In the genomic region with DNA sequence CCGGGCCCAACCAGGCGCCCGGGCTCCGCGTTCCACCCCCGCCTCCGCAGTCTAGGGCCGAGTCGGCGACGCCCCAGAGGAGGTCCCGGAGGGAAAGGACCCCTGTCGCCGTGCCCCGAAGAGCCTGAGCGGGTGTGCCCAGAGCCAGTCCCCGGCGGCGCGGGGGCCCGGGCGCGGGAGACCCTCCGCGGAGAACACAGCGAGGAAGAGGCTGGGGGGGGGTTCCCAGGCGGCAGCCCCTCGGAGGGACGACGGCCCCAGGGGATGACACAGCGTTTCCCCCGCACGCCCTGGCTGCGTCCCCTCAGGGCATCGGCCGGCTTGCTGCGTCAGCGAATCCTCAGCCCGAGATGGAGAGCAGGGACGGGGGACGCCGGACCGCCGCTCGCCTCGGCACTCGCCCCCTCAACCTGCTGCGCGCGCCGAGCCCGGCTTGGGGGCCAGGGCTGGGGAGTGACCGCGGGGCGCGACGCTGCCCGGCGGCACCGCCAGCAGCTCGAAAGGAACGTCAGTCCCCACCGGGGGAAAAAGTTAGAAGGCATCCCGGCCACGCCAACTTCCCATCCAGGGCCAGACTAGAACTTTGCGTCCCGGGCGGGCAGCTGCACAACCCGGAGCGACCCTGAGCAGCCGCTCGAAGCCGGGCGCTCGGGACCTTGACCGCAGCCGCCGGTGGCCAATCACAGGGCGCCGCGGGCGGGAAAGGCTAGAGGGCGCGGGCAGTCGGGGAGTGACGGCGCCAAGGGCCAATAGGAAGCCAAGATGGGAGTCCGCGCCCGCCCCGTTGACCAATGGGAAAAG, we compare ENCODE assay signal across 1 cellular context.
TF ChIP-seq lines count a peak whose summit lies in the region.

No MANE protein-coding gene starts in this region.

TF ChIP-seq in HepG2, 621 proteins besides CTCF, POLR2A, EP300 and RAD21 (continued from another document and continues in another):
- TF ChIP-seq, protein P1, sequence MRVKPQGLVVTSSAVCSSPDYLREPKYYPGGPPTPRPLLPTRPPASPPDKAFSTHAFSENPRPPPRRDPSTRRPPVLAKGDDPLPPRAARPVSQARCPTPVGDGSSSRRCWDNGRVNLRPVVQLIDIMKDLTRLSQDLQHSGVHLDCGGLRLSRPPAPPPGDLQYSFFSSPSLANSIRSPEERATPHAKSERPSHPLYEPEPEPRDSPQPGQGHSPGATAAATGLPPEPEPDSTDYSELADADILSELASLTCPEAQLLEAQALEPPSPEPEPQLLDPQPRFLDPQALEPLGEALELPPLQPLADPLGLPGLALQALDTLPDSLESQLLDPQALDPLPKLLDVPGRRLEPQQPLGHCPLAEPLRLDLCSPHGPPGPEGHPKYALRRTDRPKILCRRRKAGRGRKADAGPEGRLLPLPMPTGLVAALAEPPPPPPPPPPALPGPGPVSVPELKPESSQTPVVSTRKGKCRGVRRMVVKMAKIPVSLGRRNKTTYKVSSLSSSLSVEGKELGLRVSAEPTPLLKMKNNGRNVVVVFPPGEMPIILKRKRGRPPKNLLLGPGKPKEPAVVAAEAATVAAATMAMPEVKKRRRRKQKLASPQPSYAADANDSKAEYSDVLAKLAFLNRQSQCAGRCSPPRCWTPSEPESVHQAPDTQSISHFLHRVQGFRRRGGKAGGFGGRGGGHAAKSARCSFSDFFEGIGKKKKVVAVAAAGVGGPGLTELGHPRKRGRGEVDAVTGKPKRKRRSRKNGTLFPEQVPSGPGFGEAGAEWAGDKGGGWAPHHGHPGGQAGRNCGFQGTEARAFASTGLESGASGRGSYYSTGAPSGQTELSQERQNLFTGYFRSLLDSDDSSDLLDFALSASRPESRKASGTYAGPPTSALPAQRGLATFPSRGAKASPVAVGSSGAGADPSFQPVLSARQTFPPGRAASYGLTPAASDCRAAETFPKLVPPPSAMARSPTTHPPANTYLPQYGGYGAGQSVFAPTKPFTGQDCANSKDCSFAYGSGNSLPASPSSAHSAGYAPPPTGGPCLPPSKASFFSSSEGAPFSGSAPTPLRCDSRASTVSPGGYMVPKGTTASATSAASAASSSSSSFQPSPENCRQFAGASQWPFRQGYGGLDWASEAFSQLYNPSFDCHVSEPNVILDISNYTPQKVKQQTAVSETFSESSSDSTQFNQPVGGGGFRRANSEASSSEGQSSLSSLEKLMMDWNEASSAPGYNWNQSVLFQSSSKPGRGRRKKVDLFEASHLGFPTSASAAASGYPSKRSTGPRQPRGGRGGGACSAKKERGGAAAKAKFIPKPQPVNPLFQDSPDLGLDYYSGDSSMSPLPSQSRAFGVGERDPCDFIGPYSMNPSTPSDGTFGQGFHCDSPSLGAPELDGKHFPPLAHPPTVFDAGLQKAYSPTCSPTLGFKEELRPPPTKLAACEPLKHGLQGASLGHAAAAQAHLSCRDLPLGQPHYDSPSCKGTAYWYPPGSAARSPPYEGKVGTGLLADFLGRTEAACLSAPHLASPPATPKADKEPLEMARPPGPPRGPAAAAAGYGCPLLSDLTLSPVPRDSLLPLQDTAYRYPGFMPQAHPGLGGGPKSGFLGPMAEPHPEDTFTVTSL (CRISPR knock-in tag; IDR thresholded peaks at IDR 0.05; ENCODE audit: borderline replicate concordance): peak; percentile 67
- TF ChIP-seq ZFP37 (CRISPR knock-in tag; IDR thresholded peaks at IDR 0.05; ENCODE audit: borderline replicate concordance): no peak; the same call in 1 of the 2 replicates
- no peak for TF ChIP-seq REPIN1 (CRISPR knock-in tag; IDR thresholded peaks at IDR 0.05; ENCODE audit: borderline replicate concordance, low read depth)
- TF ChIP-seq, protein P2, sequence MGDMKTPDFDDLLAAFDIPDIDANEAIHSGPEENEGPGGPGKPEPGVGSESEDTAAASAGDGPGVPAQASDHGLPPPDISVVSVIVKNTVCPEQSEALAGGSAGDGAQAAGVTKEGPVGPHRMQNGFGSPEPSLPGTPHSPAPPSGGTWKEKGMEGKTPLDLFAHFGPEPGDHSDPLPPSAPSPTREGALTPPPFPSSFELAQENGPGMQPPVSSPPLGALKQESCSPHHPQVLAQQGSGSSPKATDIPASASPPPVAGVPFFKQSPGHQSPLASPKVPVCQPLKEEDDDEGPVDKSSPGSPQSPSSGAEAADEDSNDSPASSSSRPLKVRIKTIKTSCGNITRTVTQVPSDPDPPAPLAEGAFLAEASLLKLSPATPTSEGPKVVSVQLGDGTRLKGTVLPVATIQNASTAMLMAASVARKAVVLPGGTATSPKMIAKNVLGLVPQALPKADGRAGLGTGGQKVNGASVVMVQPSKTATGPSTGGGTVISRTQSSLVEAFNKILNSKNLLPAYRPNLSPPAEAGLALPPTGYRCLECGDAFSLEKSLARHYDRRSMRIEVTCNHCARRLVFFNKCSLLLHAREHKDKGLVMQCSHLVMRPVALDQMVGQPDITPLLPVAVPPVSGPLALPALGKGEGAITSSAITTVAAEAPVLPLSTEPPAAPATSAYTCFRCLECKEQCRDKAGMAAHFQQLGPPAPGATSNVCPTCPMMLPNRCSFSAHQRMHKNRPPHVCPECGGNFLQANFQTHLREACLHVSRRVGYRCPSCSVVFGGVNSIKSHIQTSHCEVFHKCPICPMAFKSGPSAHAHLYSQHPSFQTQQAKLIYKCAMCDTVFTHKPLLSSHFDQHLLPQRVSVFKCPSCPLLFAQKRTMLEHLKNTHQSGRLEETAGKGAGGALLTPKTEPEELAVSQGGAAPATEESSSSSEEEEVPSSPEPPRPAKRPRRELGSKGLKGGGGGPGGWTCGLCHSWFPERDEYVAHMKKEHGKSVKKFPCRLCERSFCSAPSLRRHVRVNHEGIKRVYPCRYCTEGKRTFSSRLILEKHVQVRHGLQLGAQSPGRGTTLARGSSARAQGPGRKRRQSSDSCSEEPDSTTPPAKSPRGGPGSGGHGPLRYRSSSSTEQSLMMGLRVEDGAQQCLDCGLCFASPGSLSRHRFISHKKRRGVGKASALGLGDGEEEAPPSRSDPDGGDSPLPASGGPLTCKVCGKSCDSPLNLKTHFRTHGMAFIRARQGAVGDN (CRISPR knock-in tag; IDR thresholded peaks at IDR 0.05): peak; percentile 73
- TF ChIP-seq JDP2 (CRISPR knock-in tag; IDR thresholded peaks at IDR 0.05; ENCODE audit: borderline replicate concordance): no peak
- TF ChIP-seq, protein P3, sequence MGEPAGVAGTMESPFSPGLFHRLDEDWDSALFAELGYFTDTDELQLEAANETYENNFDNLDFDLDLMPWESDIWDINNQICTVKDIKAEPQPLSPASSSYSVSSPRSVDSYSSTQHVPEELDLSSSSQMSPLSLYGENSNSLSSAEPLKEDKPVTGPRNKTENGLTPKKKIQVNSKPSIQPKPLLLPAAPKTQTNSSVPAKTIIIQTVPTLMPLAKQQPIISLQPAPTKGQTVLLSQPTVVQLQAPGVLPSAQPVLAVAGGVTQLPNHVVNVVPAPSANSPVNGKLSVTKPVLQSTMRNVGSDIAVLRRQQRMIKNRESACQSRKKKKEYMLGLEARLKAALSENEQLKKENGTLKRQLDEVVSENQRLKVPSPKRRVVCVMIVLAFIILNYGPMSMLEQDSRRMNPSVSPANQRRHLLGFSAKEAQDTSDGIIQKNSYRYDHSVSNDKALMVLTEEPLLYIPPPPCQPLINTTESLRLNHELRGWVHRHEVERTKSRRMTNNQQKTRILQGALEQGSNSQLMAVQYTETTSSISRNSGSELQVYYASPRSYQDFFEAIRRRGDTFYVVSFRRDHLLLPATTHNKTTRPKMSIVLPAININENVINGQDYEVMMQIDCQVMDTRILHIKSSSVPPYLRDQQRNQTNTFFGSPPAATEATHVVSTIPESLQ (CRISPR knock-in tag; conservative IDR thresholded peaks at IDR 0.05): no peak
- TF ChIP-seq CBX5 (CRISPR knock-in tag; IDR thresholded peaks at IDR 0.05; ENCODE audit: borderline replicate concordance): 0 out of 2 replicates have a peak, but pooled peaks have one; percentile 40
- TF ChIP-seq, protein P4, sequence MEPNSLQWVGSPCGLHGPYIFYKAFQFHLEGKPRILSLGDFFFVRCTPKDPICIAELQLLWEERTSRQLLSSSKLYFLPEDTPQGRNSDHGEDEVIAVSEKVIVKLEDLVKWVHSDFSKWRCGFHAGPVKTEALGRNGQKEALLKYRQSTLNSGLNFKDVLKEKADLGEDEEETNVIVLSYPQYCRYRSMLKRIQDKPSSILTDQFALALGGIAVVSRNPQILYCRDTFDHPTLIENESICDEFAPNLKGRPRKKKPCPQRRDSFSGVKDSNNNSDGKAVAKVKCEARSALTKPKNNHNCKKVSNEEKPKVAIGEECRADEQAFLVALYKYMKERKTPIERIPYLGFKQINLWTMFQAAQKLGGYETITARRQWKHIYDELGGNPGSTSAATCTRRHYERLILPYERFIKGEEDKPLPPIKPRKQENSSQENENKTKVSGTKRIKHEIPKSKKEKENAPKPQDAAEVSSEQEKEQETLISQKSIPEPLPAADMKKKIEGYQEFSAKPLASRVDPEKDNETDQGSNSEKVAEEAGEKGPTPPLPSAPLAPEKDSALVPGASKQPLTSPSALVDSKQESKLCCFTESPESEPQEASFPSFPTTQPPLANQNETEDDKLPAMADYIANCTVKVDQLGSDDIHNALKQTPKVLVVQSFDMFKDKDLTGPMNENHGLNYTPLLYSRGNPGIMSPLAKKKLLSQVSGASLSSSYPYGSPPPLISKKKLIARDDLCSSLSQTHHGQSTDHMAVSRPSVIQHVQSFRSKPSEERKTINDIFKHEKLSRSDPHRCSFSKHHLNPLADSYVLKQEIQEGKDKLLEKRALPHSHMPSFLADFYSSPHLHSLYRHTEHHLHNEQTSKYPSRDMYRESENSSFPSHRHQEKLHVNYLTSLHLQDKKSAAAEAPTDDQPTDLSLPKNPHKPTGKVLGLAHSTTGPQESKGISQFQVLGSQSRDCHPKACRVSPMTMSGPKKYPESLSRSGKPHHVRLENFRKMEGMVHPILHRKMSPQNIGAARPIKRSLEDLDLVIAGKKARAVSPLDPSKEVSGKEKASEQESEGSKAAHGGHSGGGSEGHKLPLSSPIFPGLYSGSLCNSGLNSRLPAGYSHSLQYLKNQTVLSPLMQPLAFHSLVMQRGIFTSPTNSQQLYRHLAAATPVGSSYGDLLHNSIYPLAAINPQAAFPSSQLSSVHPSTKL (CRISPR knock-in tag; IDR thresholded peaks at IDR 0.05): peak; percentile 15; the same call in 1 of the 2 replicates
- no peak; the same call in 1 of the 2 replicates for TF ChIP-seq NR2C2 (CRISPR knock-in tag; IDR thresholded peaks at IDR 0.05; ENCODE audit: borderline replicate concordance)
- TF ChIP-seq CHD2 (IDR thresholded peaks at IDR 0.05; ENCODE audit: low read depth, low read length): 0 out of 2 replicates have a peak, but pooled peaks have one; percentile 21
- no peak for TF ChIP-seq MED13 (CRISPR knock-in tag; IDR thresholded peaks at IDR 0.05)
- TF ChIP-seq, protein P5, sequence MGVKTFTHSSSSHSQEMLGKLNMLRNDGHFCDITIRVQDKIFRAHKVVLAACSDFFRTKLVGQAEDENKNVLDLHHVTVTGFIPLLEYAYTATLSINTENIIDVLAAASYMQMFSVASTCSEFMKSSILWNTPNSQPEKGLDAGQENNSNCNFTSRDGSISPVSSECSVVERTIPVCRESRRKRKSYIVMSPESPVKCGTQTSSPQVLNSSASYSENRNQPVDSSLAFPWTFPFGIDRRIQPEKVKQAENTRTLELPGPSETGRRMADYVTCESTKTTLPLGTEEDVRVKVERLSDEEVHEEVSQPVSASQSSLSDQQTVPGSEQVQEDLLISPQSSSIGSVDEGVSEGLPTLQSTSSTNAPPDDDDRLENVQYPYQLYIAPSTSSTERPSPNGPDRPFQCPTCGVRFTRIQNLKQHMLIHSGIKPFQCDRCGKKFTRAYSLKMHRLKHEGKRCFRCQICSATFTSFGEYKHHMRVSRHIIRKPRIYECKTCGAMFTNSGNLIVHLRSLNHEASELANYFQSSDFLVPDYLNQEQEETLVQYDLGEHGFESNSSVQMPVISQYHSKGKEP (CRISPR knock-in tag; IDR thresholded peaks at IDR 0.05): no peak
- TF ChIP-seq, protein P6, sequence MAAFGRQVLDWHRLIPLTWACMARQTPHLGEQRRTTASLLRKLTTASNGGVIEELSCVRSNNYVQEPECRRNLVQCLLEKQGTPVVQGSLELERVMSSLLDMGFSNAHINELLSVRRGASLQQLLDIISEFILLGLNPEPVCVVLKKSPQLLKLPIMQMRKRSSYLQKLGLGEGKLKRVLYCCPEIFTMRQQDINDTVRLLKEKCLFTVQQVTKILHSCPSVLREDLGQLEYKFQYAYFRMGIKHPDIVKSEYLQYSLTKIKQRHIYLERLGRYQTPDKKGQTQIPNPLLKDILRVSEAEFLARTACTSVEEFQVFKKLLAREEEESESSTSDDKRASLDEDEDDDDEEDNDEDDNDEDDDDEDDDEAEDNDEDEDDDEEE (CRISPR knock-in tag; IDR thresholded peaks at IDR 0.05): peak; percentile 88; the same call in 1 of the 2 replicates
- TF ChIP-seq, protein P7, sequence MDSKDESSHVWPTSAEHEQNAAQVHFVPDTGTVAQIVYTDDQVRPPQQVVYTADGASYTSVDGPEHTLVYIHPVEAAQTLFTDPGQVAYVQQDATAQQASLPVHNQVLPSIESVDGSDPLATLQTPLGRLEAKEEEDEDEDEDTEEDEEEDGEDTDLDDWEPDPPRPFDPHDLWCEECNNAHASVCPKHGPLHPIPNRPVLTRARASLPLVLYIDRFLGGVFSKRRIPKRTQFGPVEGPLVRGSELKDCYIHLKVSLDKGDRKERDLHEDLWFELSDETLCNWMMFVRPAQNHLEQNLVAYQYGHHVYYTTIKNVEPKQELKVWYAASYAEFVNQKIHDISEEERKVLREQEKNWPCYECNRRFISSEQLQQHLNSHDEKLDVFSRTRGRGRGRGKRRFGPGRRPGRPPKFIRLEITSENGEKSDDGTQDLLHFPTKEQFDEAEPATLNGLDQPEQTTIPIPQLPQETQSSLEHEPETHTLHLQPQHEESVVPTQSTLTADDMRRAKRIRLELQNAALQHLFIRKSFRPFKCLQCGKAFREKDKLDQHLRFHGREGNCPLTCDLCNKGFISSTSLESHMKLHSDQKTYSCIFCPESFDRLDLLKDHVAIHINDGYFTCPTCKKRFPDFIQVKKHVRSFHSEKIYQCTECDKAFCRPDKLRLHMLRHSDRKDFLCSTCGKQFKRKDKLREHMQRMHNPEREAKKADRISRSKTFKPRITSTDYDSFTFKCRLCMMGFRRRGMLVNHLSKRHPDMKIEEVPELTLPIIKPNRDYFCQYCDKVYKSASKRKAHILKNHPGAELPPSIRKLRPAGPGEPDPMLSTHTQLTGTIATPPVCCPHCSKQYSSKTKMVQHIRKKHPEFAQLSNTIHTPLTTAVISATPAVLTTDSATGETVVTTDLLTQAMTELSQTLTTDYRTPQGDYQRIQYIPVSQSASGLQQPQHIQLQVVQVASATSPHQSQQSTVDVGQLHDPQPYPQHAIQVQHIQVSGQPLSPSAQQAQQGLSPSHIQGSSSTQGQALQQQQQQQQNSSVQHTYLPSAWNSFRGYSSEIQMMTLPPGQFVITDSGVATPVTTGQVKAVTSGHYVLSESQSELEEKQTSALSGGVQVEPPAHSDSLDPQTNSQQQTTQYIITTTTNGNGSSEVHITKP (CRISPR knock-in tag; IDR thresholded peaks at IDR 0.05; ENCODE audit: low read depth): no peak
- TF ChIP-seq KDM3A (CRISPR knock-in tag; IDR thresholded peaks at IDR 0.05; ENCODE audit: low read depth): no peak
- TF ChIP-seq, protein P8, sequence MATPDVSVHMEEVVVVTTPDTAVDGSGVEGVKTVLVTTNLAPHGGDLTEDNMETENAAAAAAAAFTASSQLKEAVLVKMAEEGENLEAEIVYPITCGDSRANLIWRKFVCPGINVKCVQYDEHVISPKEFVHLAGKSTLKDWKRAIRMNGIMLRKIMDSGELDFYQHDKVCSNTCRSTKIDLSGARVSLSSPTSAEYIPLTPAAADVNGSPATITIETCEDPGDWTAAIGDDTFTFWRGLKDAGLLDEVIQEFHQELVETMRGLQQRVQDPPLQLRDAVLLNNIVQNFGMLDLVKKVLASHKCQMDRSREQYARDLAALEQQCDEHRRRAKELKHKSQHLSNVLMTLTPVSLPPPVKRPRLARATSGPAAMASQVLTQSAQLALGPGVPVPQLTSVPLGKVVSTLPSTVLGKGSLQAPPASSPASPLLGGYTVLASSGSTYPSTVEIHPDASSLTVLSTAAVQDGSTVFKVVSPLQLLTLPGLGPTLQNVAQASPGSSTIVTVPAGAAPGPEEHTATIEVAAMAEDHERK (CRISPR knock-in tag; IDR thresholded peaks at IDR 0.05; ENCODE audit: low read depth): no peak
- TF ChIP-seq TAF1 (CRISPR knock-in tag; IDR thresholded peaks at IDR 0.05): no peak
- 0 out of 2 replicates have a peak, but pooled peaks have one; percentile 45 for TF ChIP-seq ZNF230 (CRISPR knock-in tag; IDR thresholded peaks at IDR 0.05)
- TF ChIP-seq ZNF354B (CRISPR knock-in tag; IDR thresholded peaks at IDR 0.05): no peak
- TF ChIP-seq ZNF253 (CRISPR knock-in tag; IDR thresholded peaks at IDR 0.05; ENCODE audit: borderline replicate concordance): 0 out of 2 replicates have a peak, but pooled peaks have one; percentile 46
- no peak for TF ChIP-seq JARID2 (CRISPR knock-in tag; IDR thresholded peaks at IDR 0.05; ENCODE audit: insufficient replicate concordance)
